Comparison of ENCODE assay signal across 8 cellular contexts in genomic region chr19:32581704-32582164, GRCh38. TPM values are rescaled to one million over a fixed set of nuclear protein-coding genes. Genes with fewer than 3 reads are reported as not detected.
DNase-seq lines count a peak whose midpoint lies in the region; ATAC-seq and TF ChIP-seq lines count a peak whose summit lies in the region.

No MANE protein-coding gene starts in this region.

- H3K9ac ChIP-seq in KMS-11: peak overlapping the region; percentile 92

- TF ChIP-seq CTCF in KMS-11 (conservative IDR thresholded peaks at IDR 0.05; ENCODE audit: low read depth, low read length) (no peak), psoas muscle (IDR thresholded peaks at IDR 0.05) (no peak)

- peaks cover 12% of the 10 kb centered on the region for H3K4me1 ChIP-seq in KMS-11 (ENCODE audit: low read depth, poor library complexity, severe bottlenecking)
- H3K4me1 ChIP-seq in psoas muscle: peaks cover 10% of the 10 kb centered on the region

- H3K36me3 ChIP-seq in KMS-11 (ENCODE audit: insufficient read depth) (peaks cover 14% of the 10 kb centered on the region; the same call in 1 of the 2 replicates), psoas muscle (ENCODE audit: insufficient read depth in 1 of 2, low read depth in 1 of 2) (peaks cover under 1 to 45% of the 10 kb centered on the region in 2 donors)

- DNase-seq in NOMO-1 (lab: John Stamatoyannopoulos, UW; ENCODE audit: unreplicated experiment in 2 of 2): peak; percentile 7 to 29
- DNase-seq in NOMO-1 treated with dmso at 0.1 percent for 144 hours (lab: John Stamatoyannopoulos, UW; ENCODE audit: unreplicated experiment): no peak
- peak; percentile 46 for DNase-seq in left cardiac atrium
- DNase-seq in psoas muscle: peak; percentile 21 to 60
- DNase-seq in T1000 (lab: John Stamatoyannopoulos, UW): no peak
- no peak for DNase-seq in globus pallidus (ENCODE audit: low spot score)

- peak overlapping the region; percentile 91 for H3K4me3 Mint-ChIP-seq in activated naive CD8-positive, alpha-beta T cell

- no peaks in the 10 kb centered on the region for H3K27me3 Mint-ChIP-seq in activated naive CD8-positive, alpha-beta T cell

- ATAC-seq in left cardiac atrium (peak; percentile 16 to 37), psoas muscle (peak; percentile 6 to 37 (median 20))

- H3K4me3 ChIP-seq in KMS-11 (IDR thresholded peaks at IDR 0.05; ENCODE audit: insufficient read depth, low read depth, low read length) (no peak overlapping the region), psoas muscle (peak overlapping the region; percentile 94)

- peaks cover 43% of the 10 kb centered on the region for H3K4me1 Mint-ChIP-seq in activated naive CD8-positive, alpha-beta T cell (ENCODE audit: low read depth)

- no peaks in the 10 kb centered on the region for H3K27me3 ChIP-seq in KMS-11 (ENCODE audit: insufficient read depth, low read depth)
- no peaks in the 10 kb centered on the region for H3K27me3 ChIP-seq in psoas muscle (ENCODE audit: insufficient read depth in 3 of 3, low read length in 2 of 3)

- H3K9me3 Mint-ChIP-seq in activated naive CD8-positive, alpha-beta T cell (ENCODE audit: low read depth): no peaks in the 10 kb centered on the region

- intact Hi-C loops in left cardiac atrium (cut with DNase I): no loop called here
- intact Hi-C loops in psoas muscle (cut with DNase I): loop anchor here in 1 of 2 donors (10.0 kb wide), 1 partner anchor 93 kb away; the partner anchor contains the start of genes ANKRD27 and RGS9BP

- no peaks in the 10 kb centered on the region for H4K20me1 ChIP-seq in KMS-11 (ENCODE audit: insufficient read depth)

- H2AFZ ChIP-seq in KMS-11 (ENCODE audit: low read depth): peak overlapping the region; percentile 99

- peak overlapping the region; percentile 81 for H3K27ac Mint-ChIP-seq in activated naive CD8-positive, alpha-beta T cell

- H3K27ac ChIP-seq in KMS-11 (peak overlapping the region; percentile 77), psoas muscle (peak overlapping the region; percentile 82)

- H3K36me3 Mint-ChIP-seq in activated naive CD8-positive, alpha-beta T cell: peaks cover 9% of the 10 kb centered on the region

- H3K9me3 ChIP-seq in psoas muscle: no peaks in the 10 kb centered on the region

- 3 to 4% (median 4%) methylated on average over 27 of the region's 27 CpGs for WGBS in psoas muscle, 3 donors

- peaks cover 35% of the 10 kb centered on the region for H3K79me2 ChIP-seq in KMS-11 (ENCODE audit: insufficient read depth, low read depth)

- peak overlapping the region; percentile 82 for H3K4me2 ChIP-seq in KMS-11

RNA-seq across cellular contexts. Expression of gene PDCD5, which starts 0.7 kb away (rescaled TPM):
- total RNA-seq in left cardiac atrium: 100 to 1,000 TPM; 108 to 135 TPM
- total RNA-seq in psoas muscle: 100 to 1,000 TPM in 2 of 4 donors, 10 to 100 TPM in 2; 86.5 to 173 (median 100) TPM
- polyA plus RNA-seq in psoas muscle: 100 to 1,000 TPM; 112 to 186 (median 171) TPM

Comparison
In these comparisons a context has a peak if more than half of its experiments do, and no peak if none do; other contexts are left out.
1. DNase-seq: peak in NOMO-1 (2 of 2), left cardiac atrium (single experiment) and psoas muscle (2 of 2); none in NOMO-1 treated with dmso at 0.1 percent for 144 hours (single experiment), T1000 (single experiment) and globus pallidus (single experiment).